35 cellular contexts compared by ENCODE assay signal in genomic region chr11:66230978-66231377, GRCh38.
"Had no signal": no experiment of that assay in that cellular context is flagged by ENCODE, and none has a peak within 500 bp of the region (broad histone marks: within the 10 kb centered on the region; RNA-seq: fewer than 3 reads in every experiment).

No MANE protein-coding gene starts in this region.

- H3K36me3 Mint-ChIP-seq: activated naive CD4-positive, alpha-beta T cell treated with anti-CD3 and anti-CD28 coated beads, Interleukin-2, amount 50 U/mL, for 72 hours; WTC11 had no signal

- H3K4me1 Mint-ChIP-seq: activated naive CD8-positive, alpha-beta T cell treated with anti-CD3 and anti-CD28 coated beads for 36 hours had no signal

- H3K27me3 Mint-ChIP-seq: activated CD4-positive, alpha-beta memory T cell treated with anti-CD3 and anti-CD28 coated beads, Interleukin-2, amount 10 ng/mL, durations not matched to agents 7 days and 5 days; activated CD4-positive, alpha-beta T cell treated with anti-CD3 and anti-CD28 coated beads for 36 hours; activated CD4-positive, alpha-beta T cell treated with anti-CD3 and anti-CD28 coated beads, Interleukin-2, amount 10 ng/mL, durations not matched to agents 7 days and 5 days; activated CD8-positive, alpha-beta memory T cell treated with anti-CD3 and anti-CD28 coated beads, Interleukin-2, amount 10 ng/mL, durations not matched to agents 7 days and 5 days; activated naive CD8-positive, alpha-beta T cell treated with anti-CD3 and anti-CD28 coated beads for 36 hours; activated T-cell treated with anti-CD3 and anti-CD28 coated beads, Interleukin-2, amount 50 U/mL, for 24 hours had no signal

- H3K27me3 ChIP-seq: adrenal gland, body of pancreas, brain microvascular endothelial cell, breast epithelium had no signal

- ATAC-seq: activated CD4-positive, alpha-beta T cell treated with anti-CD3 and anti-CD28 coated beads for 36 hours; activated CD4-positive, CD25-positive, alpha-beta regulatory T cell treated with anti-CD3 and anti-CD28 coated beads, Interleukin-2, amount 50 U/mL, for 24 hours; activated CD8-positive, alpha-beta memory T cell treated with anti-CD3 and anti-CD28 coated beads, Interleukin-2, amount 10 ng/mL, durations not matched to agents 7 days and 5 days; activated CD8-positive, alpha-beta T cell treated with anti-CD3 and anti-CD28 coated beads, Interleukin-2, amount 10 ng/mL, durations not matched to agents 7 days and 5 days; activated naive CD4-positive, alpha-beta T cell treated with anti-CD3 and anti-CD28 coated beads, Interleukin-2, amount 50 U/mL, for 72 hours; body of pancreas; WTC11 had no signal

- H3K4me3 Mint-ChIP-seq: activated CD4-positive, alpha-beta memory T cell treated with anti-CD3 and anti-CD28 coated beads, Interleukin-2, amount 10 ng/mL, durations not matched to agents 7 days and 5 days; activated CD4-positive, alpha-beta T cell treated with anti-CD3 and anti-CD28 coated beads for 36 hours; activated CD4-positive, alpha-beta T cell treated with anti-CD3 and anti-CD28 coated beads, Interleukin-2, amount 10 ng/mL, durations not matched to agents 7 days and 5 days; activated CD8-positive, alpha-beta memory T cell treated with anti-CD3 and anti-CD28 coated beads, Interleukin-2, amount 10 ng/mL, durations not matched to agents 7 days and 5 days; activated CD8-positive, alpha-beta T cell treated with anti-CD3 and anti-CD28 coated beads, Interleukin-2, amount 10 ng/mL, durations not matched to agents 7 days and 5 days; activated naive CD8-positive, alpha-beta T cell treated with anti-CD3 and anti-CD28 coated beads for 36 hours; activated T-cell treated with anti-CD3 and anti-CD28 coated beads, Interleukin-2, amount 50 U/mL, for 24 hours; T-helper 1 cell treated with Interleukin-12 subunit alpha and Interleukin-12 subunit beta and Interleukin-4 antibody, amounts not matched to agents 30 μg/mL and 1 μg/mL, for 36 hours; T-helper 2 cell treated with Interferon-gamma antibody and Interleukin-4, amounts not matched to agents 5 μg/mL and 100 μg/mL, for 36 hours; WTC11 had no signal

- H3K27ac Mint-ChIP-seq: activated CD4-positive, alpha-beta memory T cell treated with anti-CD3 and anti-CD28 coated beads, Interleukin-2, amount 10 ng/mL, durations not matched to agents 7 days and 5 days; activated CD8-positive, alpha-beta memory T cell treated with anti-CD3 and anti-CD28 coated beads, Interleukin-2, amount 10 ng/mL, durations not matched to agents 7 days and 5 days; activated CD8-positive, alpha-beta T cell treated with anti-CD3 and anti-CD28 coated beads, Interleukin-2, amount 10 ng/mL, durations not matched to agents 7 days and 5 days; activated naive CD8-positive, alpha-beta T cell treated with anti-CD3 and anti-CD28 coated beads for 36 hours; activated T-helper 2 cell treated with anti-CD3 and anti-CD28 coated beads, Interferon-gamma antibody, Interleukin-2, Interleukin-4, amounts not matched to agents 10 μg/mL and 5 μg/mL and 100 μg/mL, durations not matched to agents 14 hours and 24 hours and 36 hours had no signal

- H3K9me3 Mint-ChIP-seq: activated CD4-positive, alpha-beta memory T cell treated with anti-CD3 and anti-CD28 coated beads, Interleukin-2, amount 10 ng/mL, durations not matched to agents 7 days and 5 days; activated CD4-positive, alpha-beta T cell treated with anti-CD3 and anti-CD28 coated beads, Interleukin-2, amount 10 ng/mL, durations not matched to agents 7 days and 5 days; activated naive CD4-positive, alpha-beta T cell treated with anti-CD3 and anti-CD28 coated beads, Interleukin-2, amount 50 U/mL, for 72 hours; activated naive CD8-positive, alpha-beta T cell treated with anti-CD3 and anti-CD28 coated beads for 36 hours; activated T-cell treated with anti-CD3 and anti-CD28 coated beads, Interleukin-2, amount 50 U/mL, for 24 hours; activated T-helper 2 cell treated with anti-CD3 and anti-CD28 coated beads, Interferon-gamma antibody, Interleukin-2, Interleukin-4, amounts not matched to agents 10 μg/mL and 5 μg/mL and 100 μg/mL, durations not matched to agents 14 hours and 24 hours and 36 hours; T-helper 1 cell treated with Interleukin-12 subunit alpha and Interleukin-12 subunit beta and Interleukin-4 antibody, amounts not matched to agents 30 μg/mL and 1 μg/mL, for 36 hours; T-helper 2 cell treated with Interferon-gamma antibody and Interleukin-4, amounts not matched to agents 5 μg/mL and 100 μg/mL, for 36 hours; WTC11 had no signal

- H3K4me3 ChIP-seq: adrenal gland, body of pancreas, breast epithelium had no signal

- H3K27ac ChIP-seq: adrenal gland, body of pancreas, brain microvascular endothelial cell, breast epithelium, VCaP had no signal

- DNase-seq: activated CD4-positive, alpha-beta memory T cell treated with anti-CD3 and anti-CD28 coated beads, Interleukin-2, amount 10 ng/mL, durations not matched to agents 7 days and 5 days; activated CD4-positive, alpha-beta T cell treated with anti-CD3 and anti-CD28 coated beads for 1 hour; activated CD4-positive, alpha-beta T cell treated with anti-CD3 and anti-CD28 coated beads for 36 hours; activated CD4-positive, alpha-beta T cell treated with anti-CD3 and anti-CD28 coated beads for 48 hours; activated CD4-positive, alpha-beta T cell treated with anti-CD3 and anti-CD28 coated beads, Interleukin-2, amount 10 ng/mL, durations not matched to agents 7 days and 5 days; activated CD4-positive, alpha-beta T cell treated with anti-CD3 and anti-CD28 coated beads, Interleukin-2, amount 50 U/mL, for 48 hours; activated CD4-positive, CD25-positive, alpha-beta regulatory T cell; activated CD8-positive, alpha-beta memory T cell treated with anti-CD3 and anti-CD28 coated beads for 24 hours; activated CD8-positive, alpha-beta memory T cell treated with anti-CD3 and anti-CD28 coated beads, Interleukin-2, amount 10 ng/mL, durations not matched to agents 7 days and 5 days; activated CD8-positive, alpha-beta memory T cell treated with anti-CD3 and anti-CD28 coated beads, Interleukin-2, amount 50 U/mL, for 48 hours; activated CD8-positive, alpha-beta T cell treated with anti-CD3 and anti-CD28 coated beads, Interleukin-2, amount 10 ng/mL, durations not matched to agents 7 days and 5 days; activated effector memory CD4-positive, alpha-beta T cell treated with Interleukin-2 at 50 U/mL for 16 hours; activated gamma-delta T cell treated with Interleukin-2 at 50 U/mL for 16 hours; activated naive CD4-positive, alpha-beta T cell treated with anti-CD3 and anti-CD28 coated beads, Interleukin-2, amount 50 U/mL, for 16 hours; activated naive CD4-positive, alpha-beta T cell treated with Interleukin-2 at 50 U/mL for 16 hours; activated naive CD8-positive, alpha-beta T cell treated with anti-CD3 and anti-CD28 coated beads for 36 hours; activated T-cell treated with anti-CD3 and anti-CD28 coated beads, Interleukin-2, amount 50 U/mL, for 24 hours; activated T-cell treated with anti-CD3 and anti-CD28 coated beads, Interleukin-2, amount 50 U/mL, for 48 hours; adrenal gland; amniotic stem cell; aorta; body of pancreas; brain microvascular endothelial cell; central memory CD4-positive, alpha-beta T cell; T-helper 1 cell; T-helper 2 cell; T-helper 9 cell had no signal

- H3K36me3 ChIP-seq: breast epithelium had no signal

- H3K4me1 ChIP-seq: adrenal gland, body of pancreas, breast epithelium had no signal

- H3K9me3 ChIP-seq: adrenal gland, body of pancreas, breast epithelium had no signal
